Comparison of ENCODE assay signal across 21 cellular contexts in the genomic region with DNA sequence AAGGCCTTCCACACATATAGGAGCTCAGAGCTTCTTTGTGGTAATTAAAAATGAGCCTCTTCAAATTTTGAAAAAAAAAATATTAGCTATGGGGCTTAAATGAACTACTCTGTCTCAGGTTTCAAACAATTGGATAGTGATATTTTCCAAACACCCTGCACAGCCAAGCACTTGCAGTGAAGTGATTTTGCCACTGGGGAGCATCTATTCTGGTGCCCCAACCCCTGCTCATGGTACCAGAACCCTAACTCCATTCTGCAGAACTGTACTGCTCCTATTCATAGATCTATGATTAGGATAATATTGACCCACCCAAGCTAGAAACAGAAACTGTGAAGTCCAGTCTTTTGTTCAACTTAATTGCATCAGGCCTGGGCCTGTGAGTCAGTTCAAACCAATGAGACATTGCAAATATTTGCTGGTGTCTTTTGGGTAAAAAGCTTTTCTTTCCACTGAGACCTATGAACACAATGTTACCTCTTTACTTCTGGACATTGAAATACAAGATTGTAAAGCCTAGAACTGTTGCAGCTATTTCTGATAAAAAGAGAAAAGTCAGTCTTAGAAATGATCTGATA.
DNase-seq lines count a peak whose midpoint lies in the region; ATAC-seq and TF ChIP-seq lines count a peak whose summit lies in the region.
"Had no signal": no experiment of that assay in that cellular context is flagged by ENCODE, and none has a peak within 500 bp of the region (broad histone marks: within the 10 kb centered on the region; RNA-seq: fewer than 3 reads in every experiment).

No MANE protein-coding gene starts in this region.

- no peak for TF ChIP-seq RAD21 in HCT116 (IDR thresholded peaks at IDR 0.05; ENCODE audit: low read depth)

- no peaks in the 10 kb centered on the region for H4K20me1 ChIP-seq in HCT116 (ENCODE audit: insufficient read depth)

- ATAC-seq in HCT116 = no peak; the same call in 1 of the 2 replicates
- ATAC-seq in HG03442 (IDR thresholded peaks at IDR 0.05; ENCODE audit: unreplicated experiment) = no peak
- no peak for ATAC-seq in HG03135 (IDR thresholded peaks at IDR 0.05; ENCODE audit: unreplicated experiment)
- ATAC-seq in HG03460 (IDR thresholded peaks at IDR 0.05; ENCODE audit: unreplicated experiment) = no peak
- ATAC-seq: natural killer cell treated with Interleukin-12 subunit alpha and Interleukin-12 subunit beta and Interleukin-15 and Interleukin-18, amount 100 ng/mL, for 72 hours; psoas muscle had no signal

- no peak overlapping the region for H3K4me3 ChIP-seq in BE2C (ENCODE audit: low read depth, low read length)
- no peak overlapping the region for H3K4me3 ChIP-seq in HCT116 (replicated peaks in 1 of 2; ENCODE audit: low read depth in 1 of 2, low read length in 2 of 2)
- no peak overlapping the region for H3K4me3 ChIP-seq in fibroblast of mammary gland (ENCODE audit: control insufficient read depth, low read depth, low read length)
- H3K4me3 ChIP-seq: psoas muscle, uterus had no signal

- no peak overlapping the region for H3K4me2 ChIP-seq in HCT116 (ENCODE audit: low read length)

- no peak overlapping the region for H3K27ac ChIP-seq in HCT116 (ENCODE audit: low read depth, low read length)
- H3K27ac ChIP-seq in RWPE1 = no peak overlapping the region
- H3K27ac ChIP-seq: psoas muscle, uterus had no signal

- intact Hi-C loops in HCT116 (cut with micrococcal nuclease) = no loop called here

- H3K9ac ChIP-seq in HCT116 (ENCODE audit: low read length) = no peak overlapping the region

- H3K27me3 ChIP-seq in BE2C (no peaks in the 10 kb centered on the region), HCT116 (ENCODE audit: insufficient read depth, low read length) (no peaks in the 10 kb centered on the region)
- H3K27me3 ChIP-seq: uterus had no signal

- no peaks in the 10 kb centered on the region for H3K9me2 ChIP-seq in HCT116 (ENCODE audit: insufficient read depth)

- no peak overlapping the region for H2AFZ ChIP-seq in HCT116 (ENCODE audit: low read depth, low read length, poor library complexity, severe bottlenecking)

- POLR2A ChIA-PET in HCT116 (lab: Charles Lee) (no interaction called here), RWPE1 (lab: Yijun Ruan, JAX; ENCODE audit: low non-redundant PET) (no interaction called here)

- H3K9me3 ChIP-seq in BE2C (no peaks in the 10 kb centered on the region), HCT116 (ENCODE audit: control insufficient read depth in 1 of 2, insufficient read depth in 1 of 2, low read depth in 1 of 2, low read length in 2 of 2) (no peaks in the 10 kb centered on the region)
- H3K9me3 ChIP-seq: psoas muscle, uterus had no signal

- no peak for DNase-seq in BE2C
- no peak for DNase-seq in HCT116 (ENCODE audit: low read depth, low spot score)
- DNase-seq in RWPE1 (ENCODE audit: low spot score) = peak; percentile 0
- peak; percentile 52 for DNase-seq in fibroblast of mammary gland (ENCODE audit: low read depth)
- no peak for DNase-seq in SHP77 (lab: John Stamatoyannopoulos, UW)
- DNase-seq: activated CD4-positive, CD25-positive, alpha-beta regulatory T cell treated with anti-CD3 and anti-CD28 coated beads, Interleukin-2, amount 50 U/mL, for 72 hours; amygdala; effector memory CD4-positive, alpha-beta T cell; EL; HFFc6; hypothalamus; NCI-H1436 treated with DMSO at 0.1 percent for 48 hours; NCI-H510A treated with DMSO at 0.1 percent for 48 hours; psoas muscle; small intestine; stimulated activated CD4-positive, alpha-beta T cell treated with anti-CD3 and anti-CD28 coated beads, Interleukin-4, amount 100 ng/mL, for 4 hours; uterus had no signal

- no peaks in the 10 kb centered on the region for H3K79me2 ChIP-seq in HCT116 (ENCODE audit: insufficient read depth, low read length)

- H3K36me3 ChIP-seq in BE2C (no peaks in the 10 kb centered on the region), HCT116 (ENCODE audit: control insufficient read depth in 1 of 2, insufficient read depth in 2 of 2, low read length in 2 of 2) (no peaks in the 10 kb centered on the region)
- H3K36me3 ChIP-seq: uterus had no signal

- H3K4me1 ChIP-seq in BE2C (no peaks in the 10 kb centered on the region), HCT116 (ENCODE audit: control insufficient read depth in 1 of 2, insufficient read depth in 2 of 2, low read length in 2 of 2) (no peaks in the 10 kb centered on the region)
- H3K4me1 ChIP-seq: psoas muscle, uterus had no signal

- RAD21 ChIA-PET in HCT116 (lab: Charles Lee; ENCODE audit: low non-redundant PET in 1 of 2, low total read pairs in 2 of 2, uncharacterized antibody in 2 of 2, unreplicated experiment in 2 of 2) = no interaction called here

- TF ChIP-seq POLR2A in HCT116 (IDR thresholded peaks at IDR 0.05; ENCODE audit: borderline replicate concordance, extremely low read depth, insufficient read depth, insufficient read length) = no peak

- CTCF ChIA-PET in HCT116 (lab: Charles Lee) (interaction anchor here (1.1 kb wide), 1 partner anchor 180 kb away, joined by 3 read pairs; no protein-coding TSS in a partner anchor), RWPE1 (lab: Yijun Ruan, JAX) (interaction anchor here (0.5 kb wide), 1 partner anchor 334 kb away, joined by 3 read pairs; no protein-coding TSS in a partner anchor)

- peak; percentile 20; the same call in 1 of the 2 replicates for TF ChIP-seq CTCF in BE2C (IDR thresholded peaks at IDR 0.05; ENCODE audit: low read depth, low read length)
- peak in 2 of 3 experiments; percentile 17 to 26; a peak in 1 of 6 replicates for TF ChIP-seq CTCF in HCT116 (IDR thresholded peaks at IDR 0.05 in 2 of 3, conservative IDR thresholded peaks at IDR 0.05 in 1 of 3; ENCODE audit: borderline replicate concordance in 1 of 3, insufficient read depth in 1 of 3, low read depth in 2 of 3, low read length in 2 of 3)
- TF ChIP-seq CTCF in RWPE1 (conservative IDR thresholded peaks at IDR 0.05; ENCODE audit: low read depth) = no peak
- no peak for TF ChIP-seq CTCF in fibroblast of mammary gland (conservative IDR thresholded peaks at IDR 0.05; ENCODE audit: control insufficient read depth, insufficient read depth, low read depth, low read length)

- BruUV-seq in HCT116 (replicated peaks; lab: Mats Ljungman, UMichigan) = no TSS peak

TF ChIP-seq in HCT116, 20 proteins besides CTCF, POLR2A, EP300 and RAD21:
- TF ChIP-seq ZNF274 (IDR thresholded peaks at IDR 0.05; ENCODE audit: low read depth, low read length) (no peak), EZH2 (IDR thresholded peaks at IDR 0.05) (no peak), POLR2AphosphoS5 (IDR thresholded peaks at IDR 0.05; ENCODE audit: low read depth, low read length) (no peak), SRF (IDR thresholded peaks at IDR 0.05; ENCODE audit: low read depth) (no peak), ZFX (IDR thresholded peaks at IDR 0.05) (no peak), JUND (IDR thresholded peaks at IDR 0.05) (no peak), CBX3 (IDR thresholded peaks at IDR 0.05; ENCODE audit: low read depth) (no peak), SIN3A (IDR thresholded peaks at IDR 0.05; ENCODE audit: low read depth) (no peak)
- TF ChIP-seq, protein P1, sequence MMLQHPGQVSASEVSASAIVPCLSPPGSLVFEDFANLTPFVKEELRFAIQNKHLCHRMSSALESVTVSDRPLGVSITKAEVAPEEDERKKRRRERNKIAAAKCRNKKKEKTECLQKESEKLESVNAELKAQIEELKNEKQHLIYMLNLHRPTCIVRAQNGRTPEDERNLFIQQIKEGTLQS (IDR thresholded peaks at IDR 0.05) = no peak
- TF ChIP-seq, protein P2, sequence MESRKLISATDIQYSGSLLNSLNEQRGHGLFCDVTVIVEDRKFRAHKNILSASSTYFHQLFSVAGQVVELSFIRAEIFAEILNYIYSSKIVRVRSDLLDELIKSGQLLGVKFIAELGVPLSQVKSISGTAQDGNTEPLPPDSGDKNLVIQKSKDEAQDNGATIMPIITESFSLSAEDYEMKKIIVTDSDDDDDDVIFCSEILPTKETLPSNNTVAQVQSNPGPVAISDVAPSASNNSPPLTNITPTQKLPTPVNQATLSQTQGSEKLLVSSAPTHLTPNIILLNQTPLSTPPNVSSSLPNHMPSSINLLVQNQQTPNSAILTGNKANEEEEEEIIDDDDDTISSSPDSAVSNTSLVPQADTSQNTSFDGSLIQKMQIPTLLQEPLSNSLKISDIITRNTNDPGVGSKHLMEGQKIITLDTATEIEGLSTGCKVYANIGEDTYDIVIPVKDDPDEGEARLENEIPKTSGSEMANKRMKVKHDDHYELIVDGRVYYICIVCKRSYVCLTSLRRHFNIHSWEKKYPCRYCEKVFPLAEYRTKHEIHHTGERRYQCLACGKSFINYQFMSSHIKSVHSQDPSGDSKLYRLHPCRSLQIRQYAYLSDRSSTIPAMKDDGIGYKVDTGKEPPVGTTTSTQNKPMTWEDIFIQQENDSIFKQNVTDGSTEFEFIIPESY (IDR thresholded peaks at IDR 0.05; ENCODE audit: extremely low read depth, insufficient replicate concordance, low read length) = no peak
- TF ChIP-seq, protein P3, sequence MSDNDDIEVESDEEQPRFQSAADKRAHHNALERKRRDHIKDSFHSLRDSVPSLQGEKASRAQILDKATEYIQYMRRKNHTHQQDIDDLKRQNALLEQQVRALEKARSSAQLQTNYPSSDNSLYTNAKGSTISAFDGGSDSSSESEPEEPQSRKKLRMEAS (IDR thresholded peaks at IDR 0.05) = no peak

Comparison
In these comparisons a context has a peak if more than half of its experiments do, and no peak if none do; other contexts are left out.
1. DNase-seq: peak in RWPE1 (single experiment) and fibroblast of mammary gland (single experiment); none in BE2C (single experiment), HCT116 (single experiment) and SHP77 (0 of 2).
2. CTCF ChIP-seq: peak in BE2C (single experiment) and HCT116 (2 of 3); none in RWPE1 (single experiment) and fibroblast of mammary gland (single experiment).